In the genomic region with DNA sequence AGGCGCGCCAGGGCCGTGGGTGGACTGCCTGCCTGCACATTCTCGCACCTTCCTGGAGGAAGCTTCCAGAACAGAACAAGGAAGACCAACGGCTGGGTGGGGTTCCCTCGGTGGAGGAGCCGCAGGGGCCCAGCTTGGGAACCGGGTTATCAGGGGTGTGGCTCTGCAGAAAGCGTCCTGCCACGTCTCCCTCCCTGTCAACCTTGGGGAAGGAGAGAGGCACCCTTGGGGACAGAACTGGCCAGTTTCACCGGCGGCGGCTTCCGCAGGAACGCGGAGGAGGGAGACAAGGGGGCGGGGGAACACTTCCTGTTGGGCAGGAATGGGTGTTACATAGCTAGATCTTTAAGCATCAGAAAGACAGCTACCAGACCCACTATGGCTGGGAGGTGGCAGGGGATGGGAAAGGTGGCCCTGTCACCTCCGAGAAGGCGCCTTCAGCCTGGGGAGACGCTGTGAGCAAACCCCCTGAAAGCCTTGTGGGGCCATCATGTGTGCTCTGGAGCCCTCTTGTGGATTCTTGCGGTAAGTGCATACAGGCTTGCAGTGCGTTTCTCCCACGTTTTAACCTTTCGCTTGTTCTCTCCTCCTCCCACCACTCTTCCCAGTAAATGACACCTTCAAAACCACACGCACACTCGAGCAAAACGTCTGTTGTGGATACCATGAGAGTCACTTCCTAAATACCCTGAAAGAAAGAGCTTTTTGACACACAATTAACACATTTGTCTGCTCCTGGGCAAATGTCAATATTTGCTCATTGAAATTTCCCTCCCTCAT, we compare ENCODE assay signal across 8 cellular contexts. TPM values are rescaled to one million over a fixed set of nuclear protein-coding genes. Genes with fewer than 3 reads are reported as not detected.
A peak's percentile ranks its signal among the peaks of the same experiment; 100 is the strongest.
DNase-seq lines count a peak whose midpoint lies in the region; ATAC-seq, FAIRE-seq and TF ChIP-seq lines count a peak whose summit lies in the region.

No MANE protein-coding gene starts in this region.

- peak overlapping the region; percentile 58 for H3K18ac ChIP-seq in neuronal stem cell (ENCODE audit: low read length)

- POLR2A ChIA-PET in AG04449 (lab: Yijun Ruan, JAX) = interaction anchor here (2.3 kb wide), 1 partner anchor 149 kb away, joined by 8 read pairs; a partner anchor contains a TSS

- H2BK5ac ChIP-seq in neuronal stem cell (ENCODE audit: low read length) = peak overlapping the region; percentile 33

- H3K9ac ChIP-seq in neuronal stem cell (ENCODE audit: low read depth, low read length, poor library complexity) = no peak overlapping the region
- H3K9ac ChIP-seq in stomach smooth muscle (ENCODE audit: low read length in 2 of 2) = peak overlapping the region; percentile 65 to 71

- no peak for FAIRE-seq in frontal cortex (lab: Jason Lieb, UNC)

- no CpG with 5 or more reads among the region's 27 CpGs for WGBS in neuronal stem cell (ENCODE audit: extremely low coverage in 2 of 2, insufficient read length in 2 of 2, insufficient replicate concordance in 1 of 2), 2 donors

- no peak overlapping the region for H2BK15ac ChIP-seq in neuronal stem cell (ENCODE audit: low read length)

- no peak overlapping the region for H2BK12ac ChIP-seq in neuronal stem cell (ENCODE audit: low read length)

- H3K27me3 ChIP-seq in SJCRH30 (peaks cover 5% of the 10 kb centered on the region; the same call in 1 of the 2 replicates), neuronal stem cell (ENCODE audit: control insufficient read depth in 3 of 3, insufficient read depth in 3 of 3, low read depth in 1 of 3, low read length in 3 of 3) (peaks cover 0 to 40% (median 18%) of the 10 kb centered on the region in 3 experiments), stomach smooth muscle (ENCODE audit: control insufficient read depth in 1 of 2, insufficient read depth in 2 of 2, low read length in 2 of 2) (peaks cover 8 to 10% of the 10 kb centered on the region in 2 donors)

- H3K79me1 ChIP-seq in neuronal stem cell (ENCODE audit: low read depth, low read length) = no peaks in the 10 kb centered on the region

- no peak overlapping the region for H4K8ac ChIP-seq in neuronal stem cell (ENCODE audit: low read depth, low read length)

- no peak overlapping the region for H3K14ac ChIP-seq in neuronal stem cell (ENCODE audit: low read length)

- no peaks in the 10 kb centered on the region for H3K9me3 ChIP-seq in SJCRH30 (replicated peaks)
- no peaks in the 10 kb centered on the region for H3K9me3 ChIP-seq in neuronal stem cell (replicated peaks in 1 of 2; ENCODE audit: control insufficient read depth in 2 of 2, insufficient read depth in 1 of 2, low read depth in 1 of 2, low read length in 2 of 2)
- H3K9me3 ChIP-seq in stomach smooth muscle (ENCODE audit: control insufficient read depth in 2 of 2, low read length in 2 of 2) = no peaks in the 10 kb centered on the region

- H3K4me2 ChIP-seq in neuronal stem cell (ENCODE audit: insufficient read depth, low read length, poor library complexity, severe bottlenecking) = peak overlapping the region; percentile 53

- H3K4ac ChIP-seq in neuronal stem cell (ENCODE audit: low read length) = no peak overlapping the region

- TF ChIP-seq CTCF in AG04449 (IDR thresholded peaks at IDR 0.05; ENCODE audit: insufficient read depth, low read length, missing control alignments) = peak; percentile 92

- H3K4me1 ChIP-seq in SJCRH30 (peaks cover 19% of the 10 kb centered on the region), neuronal stem cell (ENCODE audit: control insufficient read depth in 2 of 2, insufficient read depth in 1 of 2, low read depth in 1 of 2, low read length in 2 of 2) (peaks cover 16 to 17% of the 10 kb centered on the region in 2 donors), stomach smooth muscle (ENCODE audit: control insufficient read depth, insufficient read depth, low read length) (peaks cover 14% of the 10 kb centered on the region)

- H4K91ac ChIP-seq in neuronal stem cell (ENCODE audit: low read depth, low read length, poor library complexity) = no peak overlapping the region

- DNase-seq in AG04449 (ENCODE audit: low read depth, low spot score) = no peak
- DNase-seq in LoVo (ENCODE audit: low spot score) = peak; percentile 62
- DNase-seq in SJCRH30 = peak; percentile 65 to 91
- peak in 3 of 4 experiments; percentile 29 to 59 (median 30) for DNase-seq in activated naive CD4-positive, alpha-beta T cell (lab: John Stamatoyannopoulos, UW)
- peak; percentile 46 to 68 for DNase-seq in frontal cortex (ENCODE audit: low spot score in 2 of 2)
- peak; percentile 79 for DNase-seq in neuronal stem cell (ENCODE audit: low spot score)

- ATAC-seq in GM19035 (IDR thresholded peaks at IDR 0.05; ENCODE audit: unreplicated experiment) = peak; percentile 68

- peak overlapping the region; percentile 50 for H3K4me3 ChIP-seq in AG04449 (ENCODE audit: low read depth, low read length)
- peak overlapping the region; percentile 36 for H3K4me3 ChIP-seq in SJCRH30
- H3K4me3 ChIP-seq in neuronal stem cell (ENCODE audit: low read length in 2 of 2) = peak overlapping the region; percentile 36 to 38
- peak overlapping the region; percentile 74 to 80 for H3K4me3 ChIP-seq in stomach smooth muscle (ENCODE audit: low read length in 2 of 2)

- H3K23ac ChIP-seq in neuronal stem cell (ENCODE audit: low read depth, low read length, poor library complexity) = peak overlapping the region; percentile 21

- no peak overlapping the region for H3K27ac ChIP-seq in SJCRH30
- no peak overlapping the region for H3K27ac ChIP-seq in neuronal stem cell (replicated peaks; ENCODE audit: low read length)
- H3K27ac ChIP-seq in stomach smooth muscle (ENCODE audit: low read length) = no peak overlapping the region

- H3K36me3 ChIP-seq in SJCRH30 = no peaks in the 10 kb centered on the region
- H3K36me3 ChIP-seq in neuronal stem cell (replicated peaks in 1 of 2; ENCODE audit: control insufficient read depth in 2 of 2, insufficient read depth in 2 of 2, low read length in 2 of 2) = no peaks in the 10 kb centered on the region
- no peaks in the 10 kb centered on the region for H3K36me3 ChIP-seq in stomach smooth muscle (ENCODE audit: control insufficient read depth in 2 of 2, insufficient read depth in 2 of 2, low read length in 2 of 2)

- peak overlapping the region; percentile 94 for H2AFZ ChIP-seq in neuronal stem cell (ENCODE audit: low read length)

- no peak overlapping the region for H2BK120ac ChIP-seq in neuronal stem cell (ENCODE audit: low read depth, low read length)

- H2AK5ac ChIP-seq in neuronal stem cell (ENCODE audit: low read depth, low read length) = peak overlapping the region; percentile 23

- CTCF ChIA-PET in AG04449 (lab: Yijun Ruan, JAX) = interaction anchor here (0.6 to 9.5 kb wide), 71 partner anchors 11 to 504 kb away, joined by 3 to 378 read pairs (median 6); a partner anchor contains a TSS

RNA-seq across cellular contexts. Expression of a gene that starts 3.8 kb away (rescaled TPM):
- total RNA-seq in SJCRH30 (2014; rRNA removed; shearing (Covaris generic)) = 1.2 and 1.5 TPM in 2 replicates
- total RNA-seq in frontal cortex = 11.0 TPM
- polyA plus RNA-seq in neuronal stem cell (2013, experiment 1 of 2) = 0.49 TPM
- 0.48 TPM for polyA plus RNA-seq in neuronal stem cell (2013, experiment 2 of 2)

RNA-seq across cellular contexts. Expression of a gene that starts 48.1 kb away (rescaled TPM):
- total RNA-seq in SJCRH30 (2014; rRNA removed; shearing (Covaris generic)) = 67.6 and 71.4 TPM in 2 replicates
- 42.4 TPM for total RNA-seq in frontal cortex
- polyA plus RNA-seq in neuronal stem cell (2013, experiment 1 of 2) = 18.4 TPM
- 19.2 TPM for polyA plus RNA-seq in neuronal stem cell (2013, experiment 2 of 2)
